In the genomic region with DNA sequence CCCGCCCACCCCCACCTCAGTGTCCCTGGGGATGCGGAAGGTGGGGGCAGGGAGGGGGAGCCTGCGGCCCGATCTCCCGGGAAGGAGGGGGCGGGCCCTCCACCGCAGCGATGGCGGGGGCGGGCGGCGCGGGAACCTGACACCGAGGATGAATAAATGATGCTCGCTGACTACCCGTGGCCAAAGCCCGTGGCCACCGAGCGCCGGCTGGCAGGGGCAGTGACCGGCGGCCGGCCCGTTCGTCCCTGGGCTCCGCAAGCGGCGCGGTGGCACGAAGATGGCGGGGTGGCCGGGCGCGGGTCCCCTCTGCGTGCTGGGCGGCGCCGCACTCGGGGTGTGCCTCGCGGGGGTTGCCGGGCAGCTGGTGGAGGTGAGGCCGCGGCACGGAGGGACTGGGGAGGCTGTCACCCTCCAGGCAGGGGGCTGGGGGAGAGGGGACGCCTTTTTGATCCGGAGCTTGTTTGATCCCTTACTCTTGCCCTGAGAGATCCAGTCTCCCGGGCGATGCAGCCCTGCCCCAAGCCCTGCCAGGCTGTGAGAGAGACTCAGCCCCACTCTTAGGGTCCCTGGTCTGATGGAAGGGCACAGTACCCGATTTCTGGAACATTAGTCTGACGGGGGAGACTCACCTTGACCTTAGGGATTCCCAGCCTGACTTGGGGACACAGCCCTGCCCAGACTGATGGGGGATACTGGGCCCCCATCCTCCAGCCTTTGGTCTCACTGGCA, we compare ENCODE assay signal across 11 cellular contexts. TPM values are rescaled to one million over a fixed set of nuclear protein-coding genes. Genes with fewer than 3 reads are reported as not detected.
DNase-seq lines count a peak whose midpoint lies in the region; ATAC-seq, FAIRE-seq and TF ChIP-seq lines count a peak whose summit lies in the region.
"Had no signal": no experiment of that assay in that cellular context is flagged by ENCODE, and none has a peak within 500 bp of the region (broad histone marks: within the 10 kb centered on the region; RNA-seq: fewer than 3 reads in every experiment).

A gene with protein sequence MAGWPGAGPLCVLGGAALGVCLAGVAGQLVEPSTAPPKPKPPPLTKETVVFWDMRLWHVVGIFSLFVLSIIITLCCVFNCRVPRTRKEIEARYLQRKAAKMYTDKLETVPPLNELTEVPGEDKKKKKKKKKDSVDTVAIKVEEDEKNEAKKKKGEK (plus strand): TSS at position 182 of the 729 bp plus-strand sequence. CDS start 96 bp downstream, at position 278.

- TF ChIP-seq POLR2A in upper lobe of left lung (IDR thresholded peaks at IDR 0.05), result no peak

- H3K27ac Mint-ChIP-seq in activated T-cell treated with anti-CD3 and anti-CD28 coated beads, Interleukin-2, amount 50 U/mL, for 72 hours, result no peak within 1 kb of the TSS
- H3K27ac Mint-ChIP-seq: immature natural killer cell had no signal

- TF ChIP-seq EP300 in upper lobe of left lung (IDR thresholded peaks at IDR 0.05), result no peak

- in situ Hi-C loops in astrocyte of the cerebellum (cut with HindIII; ENCODE audit: low sequenced_read_pairs), result no loop called here

- no peak for TF ChIP-seq CTCF in astrocyte of the cerebellum (IDR thresholded peaks at IDR 0.05; ENCODE audit: low read depth, low read length, missing control alignments)
- TF ChIP-seq CTCF in kidney (IDR thresholded peaks at IDR 0.05; ENCODE audit: borderline replicate concordance, extremely low read depth, insufficient read depth), result no peak
- TF ChIP-seq CTCF in upper lobe of left lung (IDR thresholded peaks at IDR 0.05), result no peak

- H3K9ac ChIP-seq in kidney (ENCODE audit: low read length in 2 of 2), result no peak within 1 kb of the TSS

- no peaks in the 10 kb centered on the region for H3K9me3 Mint-ChIP-seq in activated T-cell treated with anti-CD3 and anti-CD28 coated beads, Interleukin-2, amount 50 U/mL, for 72 hours
- H3K9me3 Mint-ChIP-seq: immature natural killer cell had no signal

- H3K27ac ChIP-seq in kidney (ENCODE audit: low read depth in 2 of 2, low read length in 2 of 2) (no peak within 1 kb of the TSS), upper lobe of left lung (peak within 1 kb of the TSS in 2 of 4 donors; percentile 24 to 35)

- H3K27me3 Mint-ChIP-seq in activated T-cell treated with anti-CD3 and anti-CD28 coated beads, Interleukin-2, amount 50 U/mL, for 72 hours (ENCODE audit: low read depth), result peaks cover 9% of the 10 kb centered on the region

- intact Hi-C loops in kidney (cut with DNase I), result no loop called here

- peaks cover 0 to 10% (median 5%) of the 10 kb centered on the region in 4 donors for H3K27me3 ChIP-seq in upper lobe of left lung

- no peak for FAIRE-seq in kidney (lab: Jason Lieb, UNC)
- FAIRE-seq: D721Med had no signal

- peaks cover 18% of the 10 kb centered on the region for H3K4me1 Mint-ChIP-seq in activated T-cell treated with anti-CD3 and anti-CD28 coated beads, Interleukin-2, amount 50 U/mL, for 72 hours (ENCODE audit: low read depth)

- H3K36me3 ChIP-seq in kidney (ENCODE audit: control insufficient read depth in 1 of 2, insufficient read depth in 2 of 2, low read length in 2 of 2) (no peaks in the 10 kb centered on the region), upper lobe of left lung (no peaks in the 10 kb centered on the region)

- H3K4me3 Mint-ChIP-seq in activated T-cell treated with anti-CD3 and anti-CD28 coated beads, Interleukin-2, amount 50 U/mL, for 72 hours, result peak within 1 kb of the TSS; percentile 46 to 50

- ATAC-seq in activated T-cell treated with anti-CD3 and anti-CD28 coated beads, Interleukin-2, amount 50 U/mL, for 72 hours (replicated peaks in 1 of 2), result peak in 1 of 2 donors; percentile 19
- no peak for ATAC-seq in upper lobe of left lung (ENCODE audit: low FRiP score in 2 of 2)

- DNase-seq in activated T-cell treated with anti-CD3 and anti-CD28 coated beads, Interleukin-2, amount 50 U/mL, for 72 hours, result peak; percentile 11 to 15
- DNase-seq in activated T-cell treated with anti-CD3 and anti-CD28 coated beads, Interleukin-2, amount 50 U/mL, for 48 hours, result no peak
- DNase-seq in astrocyte of the cerebellum (ENCODE audit: low read depth) (no peak), kidney (peak; percentile 73), upper lobe of left lung (peak in 1 of 2 donors; percentile 88), NCI-H1092 treated with DMSO at 0.1 percent for 48 hours (lab: John Stamatoyannopoulos, UW) (no peak), NCI-H510A (lab: John Stamatoyannopoulos, UW) (no peak)
- DNase-seq in stimulated activated CD4-positive, alpha-beta T cell treated with anti-CD3 and anti-CD28 coated beads, Interleukin-2, amount 100 ng/mL, for 48 hours, result no peak
- DNase-seq: immature natural killer cell, NCI-H187 had no signal

- H3K9me3 ChIP-seq in kidney (ENCODE audit: control insufficient read depth in 1 of 2, low read length in 2 of 2) (no peaks in the 10 kb centered on the region), upper lobe of left lung (no peaks in the 10 kb centered on the region)

- H3K36me3 Mint-ChIP-seq in activated T-cell treated with anti-CD3 and anti-CD28 coated beads, Interleukin-2, amount 50 U/mL, for 72 hours (ENCODE audit: insufficient read depth in 2 of 2), result no peaks in the 10 kb centered on the region
- H3K36me3 Mint-ChIP-seq: immature natural killer cell had no signal

- H3K4me1 ChIP-seq in kidney (ENCODE audit: control insufficient read depth in 1 of 2, insufficient read depth in 1 of 2, low read depth in 1 of 2, low read length in 2 of 2) (peaks cover 13 to 25% of the 10 kb centered on the region in 2 donors), upper lobe of left lung (peaks cover 36 to 37% (median 37%) of the 10 kb centered on the region in 4 donors)

- WGBS in upper lobe of left lung, 2 donors, result 4 to 13% methylated on average over 4 to 12 of the region's 51 CpGs

- H3K4me3 ChIP-seq in astrocyte of the cerebellum (ENCODE audit: low read depth, low read length), result peak within 1 kb of the TSS; percentile 19
- no peak within 1 kb of the TSS for H3K4me3 ChIP-seq in kidney (ENCODE audit: low read length in 2 of 2)
- peak within 1 kb of the TSS in 3 of 4 donors; percentile 27 to 42 (median 41) for H3K4me3 ChIP-seq in upper lobe of left lung

RNA-seq across cellular contexts. Expression of the gene that starts here (rescaled TPM):
- 1 to 10 TPM; 1.2 to 1.5 TPM for total RNA-seq in activated T-cell treated with anti-CD3 and anti-CD28 coated beads, Interleukin-2, amount 50 U/mL, for 72 hours
- total RNA-seq in kidney, result 0.79 TPM
- polyA plus RNA-seq in kidney (ENCODE audit: insufficient read depth, low read depth, low replicate concordance), result 1.3 TPM
- 1 to 10 TPM in 3 of 6 donors, under 1 TPM in 2, not detected in 1; 0.49 to 2.1 (median 1.2) TPM for total RNA-seq in upper lobe of left lung
- polyA plus RNA-seq: immature natural killer cell had no signal

Comparison
In these comparisons a context has a peak if more than half of its experiments do, and no peak if none do; other contexts are left out.
1. DNase-seq: peak in activated T-cell treated with anti-CD3 and anti-CD28 coated beads, Interleukin-2, amount 50 U/mL, for 72 hours (2 of 2) and kidney (single experiment); none in activated T-cell treated with anti-CD3 and anti-CD28 coated beads, Interleukin-2, amount 50 U/mL, for 48 hours (0 of 2), astrocyte of the cerebellum (single experiment), NCI-H1092 treated with DMSO at 0.1 percent for 48 hours (single experiment), stimulated activated CD4-positive, alpha-beta T cell treated with anti-CD3 and anti-CD28 coated beads, Interleukin-2, amount 100 ng/mL, for 48 hours (0 of 2) and NCI-H510A (single experiment).
2. H3K4me3 ChIP-seq: peak in astrocyte of the cerebellum (single experiment) and upper lobe of left lung (3 of 4); none in kidney (0 of 2).